25 cellular contexts compared by ENCODE assay signal in the genomic region with DNA sequence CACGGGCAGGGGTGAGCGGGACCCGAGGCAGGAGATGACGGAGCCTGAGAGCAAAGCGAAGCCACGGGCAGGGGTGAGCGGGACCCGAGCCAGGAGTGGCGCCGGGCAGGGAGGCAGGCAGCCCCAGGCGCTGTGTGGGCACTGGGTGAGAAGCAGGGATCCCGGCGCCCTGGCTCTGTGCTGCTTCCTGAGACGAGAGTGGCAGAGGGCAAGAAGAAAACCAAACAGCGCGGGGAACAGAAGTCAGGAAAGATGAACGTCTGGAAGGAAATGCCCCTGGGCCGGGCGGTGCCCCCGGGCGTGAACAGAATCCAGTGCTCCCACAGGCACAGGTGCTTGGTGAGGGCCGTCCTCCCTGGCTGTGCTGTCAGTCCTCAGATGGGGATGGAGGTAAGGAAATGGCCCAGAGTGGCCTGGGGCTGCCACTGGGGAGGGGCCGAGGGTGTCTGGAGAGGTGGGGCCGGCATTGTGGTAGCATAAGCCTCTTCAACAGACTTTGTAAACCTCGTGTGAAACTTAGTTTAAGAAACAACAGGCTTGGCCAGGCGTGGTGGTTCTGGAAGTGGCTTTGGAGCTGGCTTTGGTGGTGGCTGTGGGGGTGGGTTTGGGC. TPM values are rescaled to one million over a fixed set of nuclear protein-coding genes. Genes with fewer than 3 reads are reported as not detected.
"Had no signal": no experiment of that assay in that cellular context is flagged by ENCODE, and none has a peak within 500 bp of the region (broad histone marks: within the 10 kb centered on the region; RNA-seq: fewer than 3 reads in every experiment).

No MANE protein-coding gene starts in this region.

- H3K9me3 ChIP-seq: adrenal gland, ascending aorta, gastrocnemius medialis, left ventricle myocardium inferior, spleen, upper lobe of left lung had no signal

- DNase-seq: activated CD4-positive, alpha-beta T cell treated with anti-CD3 and anti-CD28 coated beads, Interleukin-2, amount 50 U/mL, for 1 hour; activated CD8-positive, alpha-beta T cell treated with anti-CD3 and anti-CD28 coated beads for 36 hours; activated gamma-delta T cell treated with Interleukin-2 at 50 U/mL for 16 hours; activated naive CD8-positive, alpha-beta T cell treated with anti-CD3 and anti-CD28 coated beads for 36 hours; activated T-cell treated with anti-CD3 and anti-CD28 coated beads, Interleukin-2, amount 50 U/mL, for 4 hours; adrenal gland; cortex of kidney; effector memory CD8-positive, alpha-beta T cell; erythroblast; gastrocnemius medialis; glutamatergic neuron; left ventricle myocardium inferior; mammary epithelial cell; right cardiac atrium; spleen; T-helper 17 cell; T1000 had no signal

- H3K4me3 ChIP-seq: adrenal gland, ascending aorta, cardiac muscle cell, gastrocnemius medialis, left ventricle myocardium inferior, spleen, upper lobe of left lung had no signal

- ATAC-seq: activated CD8-positive, alpha-beta T cell treated with anti-CD3 and anti-CD28 coated beads for 36 hours; activated T-cell treated with anti-CD3 and anti-CD28 coated beads, Interleukin-2, amount 50 U/mL, for 4 hours; activated T-helper 17 cell treated with anti-CD3 and anti-CD28 coated beads, Interleukin-2, amount 50 U/mL, for 72 hours; effector memory CD8-positive, alpha-beta T cell; gastrocnemius medialis; right cardiac atrium; T-helper 17 cell; WTC11 had no signal

- H3K27me3 ChIP-seq: adrenal gland, ascending aorta, cardiac muscle cell, gastrocnemius medialis, spleen, upper lobe of left lung had no signal

- H3K27ac ChIP-seq: adrenal gland, ascending aorta, cardiac muscle cell, gastrocnemius medialis, left ventricle myocardium inferior, spleen, upper lobe of left lung had no signal

RNA-seq across cellular contexts. Expression of a gene that starts 26.3 kb away (rescaled TPM):
- total RNA-seq: ascending aorta, left ventricle myocardium inferior, mammary epithelial cell, right cardiac atrium, subcutaneous adipose tissue, T-helper 17 cell had no signal

RNA-seq across cellular contexts. Expression of a gene that starts 40.2 kb away (rescaled TPM):
- total RNA-seq: activated CD8-positive, alpha-beta T cell treated with anti-CD3 and anti-CD28 coated beads for 36 hours; activated naive CD8-positive, alpha-beta T cell treated with anti-CD3 and anti-CD28 coated beads for 36 hours; activated T-cell treated with anti-CD3 and anti-CD28 coated beads, Interleukin-2, amount 50 U/mL, for 4 hours; activated T-helper 17 cell treated with anti-CD3 and anti-CD28 coated beads, Interleukin-2, amount 50 U/mL, for 72 hours; adrenal gland; ascending aorta; mammary epithelial cell; mucosa of gallbladder; osteoblast; spleen; subcutaneous adipose tissue; T-helper 17 cell; upper lobe of left lung had no signal
